8 cellular contexts compared by ENCODE assay signal in genomic region chr14:76920572-76921175, GRCh38.
DNase-seq lines count a peak whose midpoint lies in the region; ATAC-seq and TF ChIP-seq lines count a peak whose summit lies in the region.

No MANE protein-coding gene starts in this region.

- H3K9me3 ChIP-seq in fibroblast of lung (ENCODE audit: control insufficient read depth, insufficient read depth, low read depth, low read length): no peaks in the 10 kb centered on the region
- H3K9me3 ChIP-seq in stomach smooth muscle (ENCODE audit: control insufficient read depth in 2 of 2, low read length in 2 of 2): no peaks in the 10 kb centered on the region

- H2AFZ ChIP-seq in fibroblast of lung (ENCODE audit: low read length): no peak overlapping the region

- H3K9ac ChIP-seq in fibroblast of lung (ENCODE audit: insufficient read depth, low read length): peak overlapping the region; percentile 57
- no peak overlapping the region for H3K9ac ChIP-seq in stomach smooth muscle (ENCODE audit: low read length in 2 of 2)

- no peak for ATAC-seq in GM19023 (IDR thresholded peaks at IDR 0.05; ENCODE audit: unreplicated experiment)
- ATAC-seq in GM19467 (IDR thresholded peaks at IDR 0.05; ENCODE audit: unreplicated experiment): no peak
- no peak for ATAC-seq in GM19455 (IDR thresholded peaks at IDR 0.05; ENCODE audit: unreplicated experiment)

- H3K4me1 ChIP-seq in fibroblast of lung (ENCODE audit: control insufficient read depth, extremely low read depth, insufficient read depth, low read length) (peaks cover 38% of the 10 kb centered on the region), stomach smooth muscle (ENCODE audit: control insufficient read depth, insufficient read depth, low read length) (peaks cover 43% of the 10 kb centered on the region)

- no peaks in the 10 kb centered on the region for H3K27me3 ChIP-seq in fibroblast of lung (ENCODE audit: control insufficient read depth, insufficient read depth, low read length)
- no peaks in the 10 kb centered on the region for H3K27me3 ChIP-seq in stomach smooth muscle (ENCODE audit: control insufficient read depth in 1 of 2, insufficient read depth in 2 of 2, low read length in 2 of 2)

- H3K79me2 ChIP-seq in fibroblast of lung (ENCODE audit: control insufficient read depth, insufficient read depth, low read length): no peaks in the 10 kb centered on the region

- TF ChIP-seq CTCF in fibroblast of lung (conservative IDR thresholded peaks at IDR 0.05 in 1 of 2, IDR thresholded peaks at IDR 0.05 in 1 of 2; ENCODE audit: low read depth in 1 of 2, low read length in 2 of 2): no peak

- H4K20me1 ChIP-seq in fibroblast of lung (ENCODE audit: control insufficient read depth, extremely low read depth, insufficient read depth, low read length): no peaks in the 10 kb centered on the region

- DNase-seq in NCI-H2196 (lab: John Stamatoyannopoulos, UW; ENCODE audit: unreplicated experiment): peak; percentile 66
- no peak for DNase-seq in NCI-H2196 treated with DMSO at 0.1 percent for 48 hours (lab: John Stamatoyannopoulos, UW; ENCODE audit: unreplicated experiment)
- DNase-seq in NCI-H82 (lab: John Stamatoyannopoulos, UW): peak; percentile 94
- DNase-seq in fibroblast of lung (ENCODE audit: low read depth in 2 of 2): peak in 1 of 2 donors; percentile 24

- peak overlapping the region; percentile 69 for H3K4me2 ChIP-seq in fibroblast of lung (ENCODE audit: extremely low read depth, insufficient read depth, low read length)

- H3K4me3 ChIP-seq in fibroblast of lung (replicated peaks in 1 of 4; ENCODE audit: control extremely low read depth in 1 of 4, insufficient read depth in 1 of 4, low read depth in 3 of 4, low read length in 4 of 4) (no peak overlapping the region), stomach smooth muscle (ENCODE audit: low read length in 2 of 2) (peak overlapping the region; percentile 8 to 9)

- H3K36me3 ChIP-seq in fibroblast of lung (ENCODE audit: control insufficient read depth, insufficient read depth, low read length) (no peaks in the 10 kb centered on the region), stomach smooth muscle (ENCODE audit: control insufficient read depth in 2 of 2, insufficient read depth in 2 of 2, low read length in 2 of 2) (no peaks in the 10 kb centered on the region)

- H3K27ac ChIP-seq in fibroblast of lung (ENCODE audit: insufficient read depth, low read length): peak overlapping the region; percentile 89
- H3K27ac ChIP-seq in stomach smooth muscle (ENCODE audit: low read length): peak overlapping the region; percentile 99

Comparison
In these comparisons a context has a peak if more than half of its experiments do, and no peak if none do; other contexts are left out.
1. H3K4me3 ChIP-seq: peak in stomach smooth muscle (2 of 2); none in fibroblast of lung (0 of 4).